Comparison of ENCODE assay signal across 26 cellular contexts in the genomic region with DNA sequence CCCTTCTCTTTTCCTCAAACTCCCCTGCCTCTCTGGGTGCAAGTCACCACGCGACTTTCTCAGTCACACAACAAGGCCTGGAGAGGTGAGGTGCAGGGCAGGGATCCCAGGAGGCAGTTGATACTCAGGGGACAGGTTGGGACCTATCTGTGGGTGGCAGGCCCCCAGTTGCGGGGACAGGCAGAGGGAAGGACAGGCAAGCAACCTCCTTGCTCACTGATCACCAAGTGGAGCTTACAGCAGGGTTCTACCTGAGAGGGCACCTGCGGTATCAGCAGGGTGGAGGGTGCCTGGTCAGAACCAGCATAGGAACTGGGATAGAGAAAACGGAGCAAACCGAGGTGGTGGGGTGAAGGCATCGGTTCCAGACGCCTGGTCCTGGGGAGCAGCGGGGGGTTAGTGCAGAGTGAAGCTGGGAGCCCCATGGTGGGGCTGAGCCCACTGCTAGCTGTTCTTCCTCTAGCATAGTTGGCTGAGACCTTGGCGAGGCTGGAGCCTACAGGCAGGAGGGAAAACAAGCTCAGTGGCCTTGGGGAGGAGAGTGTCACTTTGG. TPM values are rescaled to one million over a fixed set of nuclear protein-coding genes. Genes with fewer than 3 reads are reported as not detected.
"Had no signal": no experiment of that assay in that cellular context is flagged by ENCODE, and none has a peak within 500 bp of the region (broad histone marks: within the 10 kb centered on the region; RNA-seq: fewer than 3 reads in every experiment).

No MANE protein-coding gene starts in this region.

- H3K4me3 Mint-ChIP-seq: dendritic cell treated with granulocyte-macrophage colony-stimulating factor and Interleukin-4, amounts not matched to agents 40 ng/mL and 50 ng/mL, for 4 days; memory B cell; mesothelial cell of epicardium; naive thymus-derived CD4-positive, alpha-beta T cell; stimulated activated naive CD8-positive, alpha-beta T cell treated with anti-CD3 and anti-CD28 coated beads, Interleukin-15, amount 100 ng/mL, for 72 hours had no signal

- H3K4me1 Mint-ChIP-seq: mesothelial cell of epicardium; stimulated activated naive CD8-positive, alpha-beta T cell treated with anti-CD3 and anti-CD28 coated beads, Interleukin-15, amount 100 ng/mL, for 72 hours had no signal

- H2AFZ ChIP-seq: hepatocyte had no signal

- H3K4me3 ChIP-seq: colonic mucosa, esophagus muscularis mucosa, gastroesophageal sphincter, heart left ventricle, hepatocyte, lung, ovary, psoas muscle, skin epidermis, thyroid gland had no signal

- ATAC-seq: foreskin keratinocyte; gastroesophageal sphincter; heart left ventricle; left lobe of liver; naive thymus-derived CD4-positive, alpha-beta T cell; psoas muscle; right cardiac atrium; stimulated activated naive CD8-positive, alpha-beta T cell treated with anti-CD3 and anti-CD28 coated beads, Interleukin-15, amount 100 ng/mL, for 72 hours had no signal

- H3K4me1 ChIP-seq: colonic mucosa, foreskin keratinocyte, psoas muscle, thyroid gland had no signal

- H3K79me2 ChIP-seq: hepatocyte had no signal

- H3K36me3 Mint-ChIP-seq: memory B cell; mesothelial cell of epicardium; naive thymus-derived CD4-positive, alpha-beta T cell had no signal

- H3K27ac ChIP-seq: colonic mucosa, esophagus muscularis mucosa, foreskin keratinocyte, gastroesophageal sphincter, heart left ventricle, hepatocyte, ovary, psoas muscle, skin epidermis, thyroid gland had no signal

- H3K36me3 ChIP-seq: colonic mucosa, esophagus muscularis mucosa, gastroesophageal sphincter, heart left ventricle, ovary, thyroid gland had no signal

- H3K4me2 ChIP-seq: hepatocyte had no signal

- H3K27ac Mint-ChIP-seq: dendritic cell treated with granulocyte-macrophage colony-stimulating factor and Interleukin-4, amounts not matched to agents 40 ng/mL and 50 ng/mL, for 4 days; memory B cell; mesothelial cell of epicardium; stimulated activated naive CD8-positive, alpha-beta T cell treated with anti-CD3 and anti-CD28 coated beads, Interleukin-15, amount 100 ng/mL, for 72 hours had no signal

- H3K9me3 Mint-ChIP-seq: dendritic cell treated with granulocyte-macrophage colony-stimulating factor and Interleukin-4, amounts not matched to agents 40 ng/mL and 50 ng/mL, for 4 days; mesothelial cell of epicardium had no signal

- H3K9me3 ChIP-seq: colonic mucosa, esophagus muscularis mucosa, gastroesophageal sphincter, heart left ventricle, ovary, psoas muscle, thyroid gland had no signal

- DNase-seq: colonic mucosa; effector CD8-positive, alpha-beta T cell; foreskin keratinocyte; heart left ventricle; kidney; naive thymus-derived CD4-positive, alpha-beta T cell; occipital lobe; ovary; psoas muscle; right cardiac atrium; stimulated activated CD4-positive, alpha-beta T cell treated with anti-CD3 and anti-CD28 coated beads, Interleukin-15, amount 100 ng/mL, for 24 hours; stimulated activated CD4-positive, alpha-beta T cell treated with anti-CD3 and anti-CD28 coated beads, Interleukin-2, amount 100 ng/mL, for 48 hours; stimulated activated naive CD4-positive, alpha-beta T cell; stimulated activated naive CD8-positive, alpha-beta T cell treated with anti-CD3 and anti-CD28 coated beads, Interleukin-15, amount 100 ng/mL, for 72 hours; thyroid gland; trophoblast cell had no signal

- H3K27me3 ChIP-seq: colonic mucosa, esophagus muscularis mucosa, foreskin keratinocyte, gastroesophageal sphincter, heart left ventricle, hepatocyte, ovary, thyroid gland had no signal

- H3K27me3 Mint-ChIP-seq: dendritic cell treated with granulocyte-macrophage colony-stimulating factor and Interleukin-4, amounts not matched to agents 40 ng/mL and 50 ng/mL, for 4 days; naive thymus-derived CD4-positive, alpha-beta T cell; stimulated activated naive CD8-positive, alpha-beta T cell treated with anti-CD3 and anti-CD28 coated beads, Interleukin-15, amount 100 ng/mL, for 72 hours had no signal

RNA-seq across cellular contexts. Expression of gene TENT5C, which starts 24.4 kb away (rescaled TPM):
- total RNA-seq: epithelial cell of proximal tubule had no signal
